10 cellular contexts compared by ENCODE assay signal in genomic region chr14:74572829-74573360, GRCh38. TPM values are rescaled to one million over a fixed set of nuclear protein-coding genes. Genes with fewer than 3 reads are reported as not detected.
DNase-seq lines count a peak whose midpoint lies in the region; ATAC-seq and TF ChIP-seq lines count a peak whose summit lies in the region.
"Had no signal": no experiment of that assay in that cellular context is flagged by ENCODE, and none has a peak within 500 bp of the region (broad histone marks: within the 10 kb centered on the region; RNA-seq: fewer than 3 reads in every experiment).

No MANE protein-coding gene starts in this region.

- DNase-seq in activated T-cell treated with anti-CD3 and anti-CD28 coated beads, Interleukin-2, amount 50 U/mL, for 4 hours = no peak
- DNase-seq in activated T-cell treated with anti-CD3 and anti-CD28 coated beads for 4 hours (no peak), choroid plexus epithelial cell (ENCODE audit: low read depth) (peak; percentile 62), transverse colon (no peak), T-helper 1 cell (no peak), globus pallidus (ENCODE audit: low spot score) (no peak), DMS153 (lab: John Stamatoyannopoulos, UW) (no peak)

- H3K36me3 ChIP-seq in mesodermal cell (ENCODE audit: control insufficient read depth, insufficient read depth, low read length) = peaks cover 18% of the 10 kb centered on the region
- H3K36me3 ChIP-seq in transverse colon = no peaks in the 10 kb centered on the region
- H3K36me3 ChIP-seq: BLaER1, cardiac muscle cell had no signal

- intact Hi-C loops in transverse colon (cut with DNase I; ENCODE audit: low total_unique reads) = no loop called here

- no peaks in the 10 kb centered on the region for H3K36me3 Mint-ChIP-seq in activated T-cell treated with anti-CD3 and anti-CD28 coated beads, Interleukin-2, amount 50 U/mL, for 4 hours (ENCODE audit: insufficient read depth)

- no peak for TF ChIP-seq POLR2A in transverse colon (IDR thresholded peaks at IDR 0.05)

- peaks cover 34% of the 10 kb centered on the region for H3K4me1 Mint-ChIP-seq in activated T-cell treated with anti-CD3 and anti-CD28 coated beads, Interleukin-2, amount 50 U/mL, for 4 hours (ENCODE audit: low read depth)

- TF ChIP-seq CTCF in choroid plexus epithelial cell (conservative IDR thresholded peaks at IDR 0.05; ENCODE audit: low read depth, low read length) = no peak
- TF ChIP-seq CTCF in transverse colon (IDR thresholded peaks at IDR 0.05) = no peak

- H3K9me3 Mint-ChIP-seq in activated T-cell treated with anti-CD3 and anti-CD28 coated beads, Interleukin-2, amount 50 U/mL, for 4 hours = no peaks in the 10 kb centered on the region

- H3K4me1 ChIP-seq in mesodermal cell (ENCODE audit: control insufficient read depth, insufficient read depth, low read length, poor library complexity, severe bottlenecking) = peaks cover 61% of the 10 kb centered on the region
- H3K4me1 ChIP-seq in transverse colon = peaks cover 7 to 36% (median 14%) of the 10 kb centered on the region in 4 donors

- H3K9me3 ChIP-seq in mesodermal cell (ENCODE audit: control insufficient read depth, low read length) = no peaks in the 10 kb centered on the region
- H3K9me3 ChIP-seq in transverse colon = no peaks in the 10 kb centered on the region
- H3K9me3 ChIP-seq: BLaER1 had no signal

- no peak for TF ChIP-seq EP300 in transverse colon (IDR thresholded peaks at IDR 0.05; ENCODE audit: low read depth)

- WGBS in mesodermal cell (ENCODE audit: insufficient coverage in 2 of 2), 2 experiments = 88 to 93% methylated on average over 8 to 10 of the region's 10 CpGs
- 65 to 66% methylated on average over 7 to 10 of the region's 10 CpGs for WGBS in transverse colon (ENCODE audit: low coverage in 1 of 2), 2 donors

- no peak for ATAC-seq in activated T-cell treated with anti-CD3 and anti-CD28 coated beads, Interleukin-2, amount 50 U/mL, for 4 hours

- in situ Hi-C loops in transverse colon (cut with MboI; ENCODE audit: low pct_ligation_motif_present in 1 of 4, low pct_unique_long_range_greater_than_20kb in 1 of 4, low sequenced_read_pairs in 3 of 4) = no loop called here

- H3K4me3 ChIP-seq in choroid plexus epithelial cell (ENCODE audit: low read depth, low read length) = peak overlapping the region; percentile 33
- H3K4me3 ChIP-seq in mesodermal cell (ENCODE audit: extremely low read depth, insufficient read depth, low read length, poor library complexity, severe bottlenecking) = no peak overlapping the region
- peak overlapping the region in 1 of 4 donors; percentile 3 for H3K4me3 ChIP-seq in transverse colon
- H3K4me3 ChIP-seq: BLaER1, cardiac muscle cell had no signal

- peak overlapping the region; percentile 1 for H3K4me3 Mint-ChIP-seq in activated T-cell treated with anti-CD3 and anti-CD28 coated beads, Interleukin-2, amount 50 U/mL, for 4 hours

- no peaks in the 10 kb centered on the region for H3K27me3 ChIP-seq in transverse colon
- H3K27me3 ChIP-seq: BLaER1, cardiac muscle cell had no signal

- H3K27me3 Mint-ChIP-seq in activated T-cell treated with anti-CD3 and anti-CD28 coated beads, Interleukin-2, amount 50 U/mL, for 4 hours (ENCODE audit: low read depth) = peaks cover 7% of the 10 kb centered on the region

- H3K27ac ChIP-seq in mesodermal cell (ENCODE audit: low read depth, low read length, severe bottlenecking) = peak overlapping the region; percentile 92
- peak overlapping the region; percentile 72 to 84 (median 76) for H3K27ac ChIP-seq in transverse colon
- H3K27ac ChIP-seq: BLaER1, cardiac muscle cell had no signal

RNA-seq across cellular contexts. Expression of gene LTBP2, which starts 39.1 kb away (rescaled TPM):
- under 1 TPM; 0.21 to 0.35 (median 0.30) TPM for total RNA-seq in activated T-cell treated with anti-CD3 and anti-CD28 coated beads, Interleukin-2, amount 50 U/mL, for 4 hours
- 29.7 TPM for polyA plus RNA-seq in mesodermal cell (2013, experiment 1 of 2)
- polyA plus RNA-seq in mesodermal cell (2013, experiment 2 of 2) = 26.6 TPM
- 10 to 100 TPM in 3 of 4 donors, 1 to 10 TPM in 1; 9.7 to 15.3 (median 11.9) TPM for total RNA-seq in transverse colon

Comparison
In these comparisons a context has a peak if more than half of its experiments do, and no peak if none do; other contexts are left out.
1. RNA of gene LTBP2, which starts 39.1 kb away (total RNA-seq): 9.7 to 15.3 TPM in transverse colon; 0.21 to 0.35 TPM in activated T-cell treated with anti-CD3 and anti-CD28 coated beads, Interleukin-2, amount 50 U/mL, for 4 hours; every median in the first group is over 4 times any median in the second.